Comparison of ENCODE assay signal across 9 cellular contexts in genomic region chr1:111214884-111215283, GRCh38. TPM values are rescaled to one million over a fixed set of nuclear protein-coding genes. Genes with fewer than 3 reads are reported as not detected.
A peak's percentile ranks its signal among the peaks of the same experiment; 100 is the strongest.
DNase-seq lines count a peak whose midpoint lies in the region; ATAC-seq and TF ChIP-seq lines count a peak whose summit lies in the region.
"Had no signal": no experiment of that assay in that cellular context is flagged by ENCODE, and none has a peak within 500 bp of the region (broad histone marks: within the 10 kb centered on the region; RNA-seq: fewer than 3 reads in every experiment).

No MANE protein-coding gene starts in this region.

- H3K27me3 ChIP-seq in CD8-positive, alpha-beta T cell (ENCODE audit: insufficient read depth, low read length) = no peaks in the 10 kb centered on the region
- H3K27me3 ChIP-seq in neutrophil = no peaks in the 10 kb centered on the region
- H3K27me3 ChIP-seq in ovary = no peaks in the 10 kb centered on the region

- H3K36me3 Mint-ChIP-seq in CD8-positive, alpha-beta T cell = peaks cover 2% of the 10 kb centered on the region
- H3K36me3 Mint-ChIP-seq in T-helper 17 cell (ENCODE audit: low read depth) = no peaks in the 10 kb centered on the region
- peaks cover 7 to 25% of the 10 kb centered on the region in 2 donors for H3K36me3 Mint-ChIP-seq in activated naive CD4-positive, alpha-beta T cell treated with anti-CD3 and anti-CD28 coated beads, Interleukin-2, amount 50 U/mL, for 72 hours

- TF ChIP-seq EP300 in ovary (IDR thresholded peaks at IDR 0.05) = no peak

- DNase-seq in CD8-positive, alpha-beta T cell = peak in 3 of 7 experiments; percentile 45 to 53 (median 51)
- DNase-seq in T-helper 17 cell = no peak
- DNase-seq in activated naive CD4-positive, alpha-beta T cell treated with anti-CD3 and anti-CD28 coated beads, Interleukin-2, amount 50 U/mL, for 72 hours (ENCODE audit: low spot score in 2 of 2) = peak in 1 of 2 donors; percentile 65
- DNase-seq in ovary = no peak
- DNase-seq in occipital lobe (lab: John Stamatoyannopoulos, UW) = no peak

- 90 to 95% (median 91%) methylated on average over 7 of the region's 7 CpGs for WGBS in ovary, 3 donors

- peak overlapping the region; percentile 94 for H3K27ac Mint-ChIP-seq in CD8-positive, alpha-beta T cell
- H3K27ac Mint-ChIP-seq in T-helper 17 cell = peak overlapping the region; percentile 89
- H3K27ac Mint-ChIP-seq in activated naive CD4-positive, alpha-beta T cell treated with anti-CD3 and anti-CD28 coated beads, Interleukin-2, amount 50 U/mL, for 72 hours = peak overlapping the region; percentile 86 to 100

- peaks cover 90% of the 10 kb centered on the region for H3K4me1 Mint-ChIP-seq in CD8-positive, alpha-beta T cell (ENCODE audit: low read depth)
- H3K4me1 Mint-ChIP-seq in T-helper 17 cell = peaks cover 67% of the 10 kb centered on the region

- no peak for TF ChIP-seq CTCF in CD8-positive, alpha-beta T cell (IDR thresholded peaks at IDR 0.05)
- no peak for TF ChIP-seq CTCF in neutrophil (IDR thresholded peaks at IDR 0.05)
- TF ChIP-seq CTCF in ovary (IDR thresholded peaks at IDR 0.05) = no peak

- no peaks in the 10 kb centered on the region for H3K9me3 ChIP-seq in CD8-positive, alpha-beta T cell (ENCODE audit: low read length)
- H3K9me3 ChIP-seq in T-helper 17 cell (ENCODE audit: control insufficient read depth, low read length, poor library complexity, severe bottlenecking) (no peaks in the 10 kb centered on the region), neutrophil (no peaks in the 10 kb centered on the region), ovary (no peaks in the 10 kb centered on the region)

- peaks cover 14% of the 10 kb centered on the region for H3K9me3 Mint-ChIP-seq in CD8-positive, alpha-beta T cell
- H3K9me3 Mint-ChIP-seq in activated naive CD4-positive, alpha-beta T cell treated with anti-CD3 and anti-CD28 coated beads, Interleukin-2, amount 50 U/mL, for 72 hours = peaks cover 5 to 7% of the 10 kb centered on the region in 2 donors

- peak overlapping the region; percentile 26 for H3K4me3 ChIP-seq in CD8-positive, alpha-beta T cell (ENCODE audit: low read depth, low read length)
- H3K4me3 ChIP-seq in neutrophil (ENCODE audit: low read depth in 1 of 2, low read length in 1 of 2) (no peak overlapping the region), ovary (no peak overlapping the region)

- ATAC-seq in CD8-positive, alpha-beta T cell = peak; percentile 35
- ATAC-seq in T-helper 17 cell (peak; percentile 35), HG03196 (IDR thresholded peaks at IDR 0.05; ENCODE audit: unreplicated experiment) (no peak), GM18861 (IDR thresholded peaks at IDR 0.05; ENCODE audit: unreplicated experiment) (no peak)
- peak; percentile 44 to 48 for ATAC-seq in activated naive CD4-positive, alpha-beta T cell treated with anti-CD3 and anti-CD28 coated beads, Interleukin-2, amount 50 U/mL, for 72 hours

- no peak for TF ChIP-seq POLR2A in ovary (IDR thresholded peaks at IDR 0.05)

- H3K27me3 Mint-ChIP-seq in CD8-positive, alpha-beta T cell (ENCODE audit: low read depth) = no peaks in the 10 kb centered on the region
- H3K27me3 Mint-ChIP-seq in T-helper 17 cell = no peaks in the 10 kb centered on the region

- intact Hi-C loops in CD8-positive, alpha-beta T cell (cut with DNase I, micrococcal nuclease) = loop anchor here (1.0 to 10.0 kb wide), 8 partner anchors 8 to 880 kb away; partner anchors contain the start of gene RBM15 (in 1 of the 2)
- intact Hi-C loops in ovary (cut with DNase I) = no loop called here

- H3K27ac ChIP-seq in CD8-positive, alpha-beta T cell (ENCODE audit: low read depth, low read length) = peak overlapping the region; percentile 65
- H3K27ac ChIP-seq in neutrophil = peak overlapping the region; percentile 80
- H3K27ac ChIP-seq in ovary = no peak overlapping the region
- H3K27ac ChIP-seq: RWPE1 had no signal

- H3K4me1 ChIP-seq in CD8-positive, alpha-beta T cell (ENCODE audit: insufficient read depth, low read length) = peaks cover 71% of the 10 kb centered on the region
- H3K4me1 ChIP-seq in neutrophil (ENCODE audit: control insufficient read depth in 1 of 2, insufficient read depth in 1 of 2, low read depth in 1 of 2, low read length in 1 of 2) = peaks cover 42 to 48% of the 10 kb centered on the region in 2 experiments
- H3K4me1 ChIP-seq in ovary (ENCODE audit: insufficient read depth) = no peaks in the 10 kb centered on the region

- CTCF ChIA-PET in CD8-positive, alpha-beta T cell (lab: Charles Lee) = interaction anchor here (1.0 to 16.6 kb wide), 8 partner anchors 8 to 184 kb away, joined by 3 to 429 read pairs (median 4); partner anchors contain the start of gene DENND2D

- POLR2A ChIA-PET in CD8-positive, alpha-beta T cell (lab: Charles Lee) = interaction anchor here (1.2 to 15.1 kb wide), 10 partner anchors 8 to 234 kb away, joined by 3 to 430 read pairs (median 7); partner anchors contain the start of genes ATP5PB, CHI3L2, DENND2D and WDR77

- peak overlapping the region; percentile 72 for H3K4me3 Mint-ChIP-seq in CD8-positive, alpha-beta T cell
- peak overlapping the region; percentile 70 for H3K4me3 Mint-ChIP-seq in T-helper 17 cell

- no peaks in the 10 kb centered on the region for H3K36me3 ChIP-seq in CD8-positive, alpha-beta T cell (ENCODE audit: insufficient read depth, low read length)
- H3K36me3 ChIP-seq in neutrophil (no peaks in the 10 kb centered on the region), ovary (no peaks in the 10 kb centered on the region)

RNA-seq across cellular contexts. Expression of gene CHI3L2, which starts 12.6 kb away (rescaled TPM):
- total RNA-seq in CD8-positive, alpha-beta T cell = 1 to 10 TPM; 7.1 to 8.7 TPM
- total RNA-seq in T-helper 17 cell = 1 to 10 TPM; 8.1 to 9.1 TPM
- total RNA-seq in activated naive CD4-positive, alpha-beta T cell treated with anti-CD3 and anti-CD28 coated beads, Interleukin-2, amount 50 U/mL, for 72 hours = 10 to 100 TPM; 13.8 to 25.0 TPM
- total RNA-seq in ovary = 10 to 100 TPM in 1 of 7 donors, 1 to 10 TPM in 5, not detected in 1; 1.1 to 17.0 (median 1.8) TPM
- 1 to 10 TPM in 1 of 2 donors, under 1 TPM in 1; 0.91 to 1.4 TPM for polyA plus RNA-seq in ovary
- 0.47 TPM for total RNA-seq in occipital lobe

RNA-seq across cellular contexts. Expression of gene DENND2D, which starts 14.4 kb away (rescaled TPM):
- total RNA-seq in CD8-positive, alpha-beta T cell = 10 to 100 TPM; 50.5 to 50.8 TPM
- total RNA-seq in T-helper 17 cell (100 to 1,000 TPM in 1 of 2 donors, 10 to 100 TPM in 1; 62.4 to 126 TPM), ovary (10 to 100 TPM in 3 of 7 donors, 1 to 10 TPM in 4; 6.2 to 19.0 (median 9.5) TPM), occipital lobe (0.94 TPM)
- 100 to 1,000 TPM; 213 to 221 TPM for total RNA-seq in activated naive CD4-positive, alpha-beta T cell treated with anti-CD3 and anti-CD28 coated beads, Interleukin-2, amount 50 U/mL, for 72 hours
- 10 to 100 TPM in 1 of 2 donors, 1 to 10 TPM in 1; 2.5 to 18.3 TPM for polyA plus RNA-seq in ovary

Comparison
In these comparisons a context has a peak if more than half of its experiments do, and no peak if none do; other contexts are left out.
1. ATAC-seq: peak in CD8-positive, alpha-beta T cell (single experiment), T-helper 17 cell (single experiment) and activated naive CD4-positive, alpha-beta T cell treated with anti-CD3 and anti-CD28 coated beads, Interleukin-2, amount 50 U/mL, for 72 hours (2 of 2); none in HG03196 (single experiment) and GM18861 (single experiment).
2. H3K27ac ChIP-seq: peak in CD8-positive, alpha-beta T cell (single experiment) and neutrophil (single experiment); none in ovary (0 of 2).
3. intact Hi-C loops: an anchor here in CD8-positive, alpha-beta T cell (1.0 to 10.0 kb wide); none called in ovary.
4. Peak in every context shown above with its lines, with median percentiles within 50 percentile points of each other: H3K27ac Mint-ChIP-seq.